Comparison of ENCODE assay signal across 13 cellular contexts in the genomic region with DNA sequence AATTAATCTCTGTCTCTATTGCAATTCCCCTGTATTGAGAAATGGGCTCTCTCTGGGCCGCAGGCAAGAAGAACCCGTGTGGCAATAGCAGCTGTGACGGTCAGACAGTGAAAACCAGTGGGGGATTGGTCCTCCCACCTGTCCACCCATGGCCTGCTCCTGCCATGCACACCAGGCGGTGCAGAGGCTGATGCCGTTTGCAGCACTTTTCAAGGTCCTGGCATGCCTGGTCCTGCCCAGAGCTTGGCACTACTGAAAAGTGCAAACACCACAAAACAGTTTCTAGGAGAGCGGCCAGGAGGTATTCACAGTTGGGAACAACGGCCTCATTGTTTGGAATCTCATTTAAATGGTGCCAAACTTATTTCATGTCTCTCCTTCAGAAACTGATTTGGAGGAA.
DNase-seq lines count a peak whose midpoint lies in the region; ATAC-seq and TF ChIP-seq lines count a peak whose summit lies in the region.
"Had no signal": no experiment of that assay in that cellular context is flagged by ENCODE, and none has a peak within 500 bp of the region (broad histone marks: within the 10 kb centered on the region; RNA-seq: fewer than 3 reads in every experiment).

No MANE protein-coding gene starts in this region.

- peaks cover 25% of the 10 kb centered on the region for H3K36me3 Mint-ChIP-seq in nephron (ENCODE audit: low read depth)

- peak overlapping the region; percentile 80 for H3K27ac ChIP-seq in caudate nucleus (ENCODE audit: low read depth, low read length)
- H3K27ac ChIP-seq: ascending aorta, gastrocnemius medialis had no signal

- H3K4me3 Mint-ChIP-seq in nephron: no peak overlapping the region
- H3K4me3 Mint-ChIP-seq: CD14-positive monocyte, nephron progenitor cell had no signal

- no peaks in the 10 kb centered on the region for H3K27me3 Mint-ChIP-seq in nephron (ENCODE audit: low read depth)

- peak overlapping the region in 2 of 3 experiments; percentile 48 to 64 for H3K27ac Mint-ChIP-seq in nephron
- H3K27ac Mint-ChIP-seq: nephron progenitor cell had no signal

- peak; percentile 90 for DNase-seq in DMS153 (lab: John Stamatoyannopoulos, UW)
- peak; percentile 90 for DNase-seq in NCI-H345 treated with DMSO at 0.1 percent for 48 hours (lab: John Stamatoyannopoulos, UW; ENCODE audit: unreplicated experiment)
- peak in 54 of 61 donors; percentile 1 to 83 (median 44) for DNase-seq in caudate nucleus (lab: John Stamatoyannopoulos, UW)
- DNase-seq in germinal center (ENCODE audit: low spot score): no peak
- DNase-seq in stimulated activated CD4-positive, alpha-beta T cell treated with anti-CD3 and anti-CD28 coated beads, Interleukin-15, amount 100 ng/mL, for 24 hours: no peak
- no peak for DNase-seq in NCI-H1436 treated with DMSO at 0.1 percent for 48 hours (lab: John Stamatoyannopoulos, UW)
- DNase-seq: activated CD4-positive, alpha-beta T cell treated with anti-CD3 and anti-CD28 coated beads, Interleukin-2, amount 50 U/mL, for 4 hours; nephron progenitor cell had no signal

- no peak for ATAC-seq in HG02884 (IDR thresholded peaks at IDR 0.05; ENCODE audit: unreplicated experiment)

- no peak for TF ChIP-seq CTCF in nephron (IDR thresholded peaks at IDR 0.05; ENCODE audit: unreplicated experiment in 3 of 3)

- H3K4me1 Mint-ChIP-seq in nephron: no peaks in the 10 kb centered on the region
- H3K4me1 Mint-ChIP-seq: CD14-positive monocyte had no signal

- H3K9me3 Mint-ChIP-seq in nephron: no peaks in the 10 kb centered on the region
- H3K9me3 Mint-ChIP-seq: CD14-positive monocyte, nephron progenitor cell had no signal

Comparison
In these comparisons a context has a peak if more than half of its experiments do, and no peak if none do; other contexts are left out.
1. DNase-seq: peak in DMS153 (single experiment), NCI-H345 treated with DMSO at 0.1 percent for 48 hours (single experiment) and caudate nucleus (54 of 61); none in germinal center (single experiment), stimulated activated CD4-positive, alpha-beta T cell treated with anti-CD3 and anti-CD28 coated beads, Interleukin-15, amount 100 ng/mL, for 24 hours (single experiment) and NCI-H1436 treated with DMSO at 0.1 percent for 48 hours (single experiment).